ENCODE assay signal across 36 cellular contexts in genomic region chr1:174580801-174581200, GRCh38.
"Had no signal": no experiment of that assay in that cellular context is flagged by ENCODE, and none has a peak within 500 bp of the region (broad histone marks: within the 10 kb centered on the region; RNA-seq: fewer than 3 reads in every experiment).

No MANE protein-coding gene starts in this region.

- H3K36me3 ChIP-seq: ascending aorta, cardiac muscle cell, gastroesophageal sphincter, WERI-Rb-1 had no signal

- H3K27ac Mint-ChIP-seq: activated B cell treated with CpG ODN at 0.5 μM for 24 hours; activated CD4-positive, alpha-beta memory T cell treated with anti-CD3 and anti-CD28 coated beads for 36 hours; activated CD4-positive, alpha-beta T cell treated with anti-CD3 and anti-CD28 coated beads for 36 hours; activated CD4-positive, alpha-beta T cell treated with anti-CD3 and anti-CD28 coated beads, Interleukin-2, amount 10 ng/mL, durations not matched to agents 24 days and 14 days; activated CD8-positive, alpha-beta memory T cell treated with anti-CD3 and anti-CD28 coated beads, Interleukin-2, amount 10 ng/mL, durations not matched to agents 7 days and 5 days; activated CD8-positive, alpha-beta T cell treated with anti-CD3 and anti-CD28 coated beads, Interleukin-2, amount 10 ng/mL, durations not matched to agents 7 days and 5 days; activated naive CD4-positive, alpha-beta T cell treated with anti-CD3 and anti-CD28 coated beads, Interleukin-2, amount 10 ng/mL, durations not matched to agents 7 days and 5 days; activated naive CD4-positive, alpha-beta T cell treated with anti-CD3 and anti-CD28 coated beads, Interleukin-2, amount 50 U/mL, for 72 hours; activated naive CD8-positive, alpha-beta T cell treated with anti-CD3 and anti-CD28 coated beads, Interleukin-2, amount 10 ng/mL, durations not matched to agents 7 days and 5 days; activated T-cell treated with anti-CD3 and anti-CD28 coated beads, Interleukin-2, amount 50 U/mL, for 24 hours; activated T-cell treated with anti-CD3 and anti-CD28 coated beads, Interleukin-2, amount 50 U/mL, for 72 hours; dendritic cell treated with granulocyte-macrophage colony-stimulating factor and Interleukin-4, amounts not matched to agents 40 ng/mL and 50 ng/mL, for 4 days; endodermal cell; T-helper 17 cell; T-helper 2 cell treated with Interferon-gamma antibody and Interleukin-4, amounts not matched to agents 5 μg/mL and 100 μg/mL, for 36 hours had no signal

- H3K4me1 ChIP-seq: ascending aorta, body of pancreas, foreskin keratinocyte, gastroesophageal sphincter had no signal

- H3K27me3 Mint-ChIP-seq: activated B cell treated with CpG ODN at 0.5 μM for 24 hours; activated CD4-positive, alpha-beta memory T cell treated with anti-CD3 and anti-CD28 coated beads for 36 hours; activated CD4-positive, alpha-beta T cell treated with anti-CD3 and anti-CD28 coated beads for 36 hours; activated CD4-positive, alpha-beta T cell treated with anti-CD3 and anti-CD28 coated beads, Interleukin-2, amount 10 ng/mL, durations not matched to agents 24 days and 14 days; activated CD8-positive, alpha-beta memory T cell treated with anti-CD3 and anti-CD28 coated beads, Interleukin-2, amount 10 ng/mL, durations not matched to agents 7 days and 5 days; activated naive CD4-positive, alpha-beta T cell treated with anti-CD3 and anti-CD28 coated beads, Interleukin-2, amount 10 ng/mL, durations not matched to agents 7 days and 5 days; activated naive CD8-positive, alpha-beta T cell treated with anti-CD3 and anti-CD28 coated beads, Interleukin-2, amount 10 ng/mL, durations not matched to agents 7 days and 5 days; activated T-cell treated with anti-CD3 and anti-CD28 coated beads, Interleukin-2, amount 50 U/mL, for 24 hours; dendritic cell treated with granulocyte-macrophage colony-stimulating factor and Interleukin-4, amounts not matched to agents 40 ng/mL and 50 ng/mL, for 4 days; T-helper 17 cell had no signal

- H3K4me1 Mint-ChIP-seq: activated B cell treated with CpG ODN at 0.5 μM for 24 hours; activated CD4-positive, alpha-beta T cell treated with anti-CD3 and anti-CD28 coated beads for 36 hours; activated CD4-positive, alpha-beta T cell treated with anti-CD3 and anti-CD28 coated beads, Interleukin-2, amount 10 ng/mL, durations not matched to agents 24 days and 14 days; activated CD8-positive, alpha-beta memory T cell treated with anti-CD3 and anti-CD28 coated beads, Interleukin-2, amount 10 ng/mL, durations not matched to agents 7 days and 5 days; activated naive CD4-positive, alpha-beta T cell treated with anti-CD3 and anti-CD28 coated beads, Interleukin-2, amount 10 ng/mL, durations not matched to agents 7 days and 5 days; activated naive CD8-positive, alpha-beta T cell treated with anti-CD3 and anti-CD28 coated beads, Interleukin-2, amount 10 ng/mL, durations not matched to agents 7 days and 5 days; endodermal cell had no signal

- H3K4me2 ChIP-seq: hepatocyte had no signal

- H2AFZ ChIP-seq: hepatocyte had no signal

- ATAC-seq: activated CD4-positive, alpha-beta T cell treated with anti-CD3 and anti-CD28 coated beads for 36 hours; activated CD8-positive, alpha-beta memory T cell treated with anti-CD3 and anti-CD28 coated beads, Interleukin-2, amount 10 ng/mL, durations not matched to agents 7 days and 5 days; activated CD8-positive, alpha-beta T cell treated with anti-CD3 and anti-CD28 coated beads, Interleukin-2, amount 10 ng/mL, durations not matched to agents 7 days and 5 days; activated naive CD4-positive, alpha-beta T cell treated with anti-CD3 and anti-CD28 coated beads, Interleukin-2, amount 50 U/mL, for 72 hours; activated T-cell treated with anti-CD3 and anti-CD28 coated beads, Interleukin-2, amount 50 U/mL, for 72 hours; body of pancreas; esophagus mucosa; foreskin keratinocyte; gastroesophageal sphincter; heart right ventricle; T-helper 17 cell had no signal

- DNase-seq: activated B cell treated with CpG ODN at 0.5 μM for 24 hours; activated CD4-positive, alpha-beta memory T cell treated with anti-CD3 and anti-CD28 coated beads for 36 hours; activated CD4-positive, alpha-beta T cell treated with anti-CD3 and anti-CD28 coated beads for 36 hours; activated CD4-positive, alpha-beta T cell treated with anti-CD3 and anti-CD28 coated beads, Interleukin-2, amount 10 ng/mL, durations not matched to agents 24 days and 14 days; activated CD4-positive, CD25-positive, alpha-beta regulatory T cell treated with anti-CD3 and anti-CD28 coated beads, Interleukin-2, amount 50 U/mL, for 72 hours; activated CD8-positive, alpha-beta memory T cell treated with anti-CD3 and anti-CD28 coated beads, Interleukin-2, amount 10 ng/mL, durations not matched to agents 7 days and 5 days; activated CD8-positive, alpha-beta memory T cell treated with anti-CD3 and anti-CD28 coated beads, Interleukin-2, amount 50 U/mL, for 4 hours; activated CD8-positive, alpha-beta T cell treated with anti-CD3 and anti-CD28 coated beads, Interleukin-2, amount 10 ng/mL, durations not matched to agents 7 days and 5 days; activated gamma-delta T cell; activated naive CD4-positive, alpha-beta T cell; activated naive CD4-positive, alpha-beta T cell treated with anti-CD3 and anti-CD28 coated beads, Interleukin-2, amount 10 ng/mL, durations not matched to agents 7 days and 5 days; activated naive CD8-positive, alpha-beta T cell treated with anti-CD3 and anti-CD28 coated beads, Interleukin-2, amount 10 ng/mL, durations not matched to agents 7 days and 5 days; activated T-cell treated with anti-CD3 and anti-CD28 coated beads for 4 hours; activated T-cell treated with anti-CD3 and anti-CD28 coated beads, Interleukin-2, amount 50 U/mL, for 24 hours; activated T-cell treated with anti-CD3 and anti-CD28 coated beads, Interleukin-2, amount 50 U/mL, for 72 hours; body of pancreas; central memory CD4-positive, alpha-beta T cell; cerebellar nuclear complex; dorsolateral prefrontal cortex; effector memory CD4-positive, alpha-beta T cell; endodermal cell; heart right ventricle; T-helper 1 cell; T-helper 17 cell; T1000; WERI-Rb-1 had no signal

- H3K4me3 Mint-ChIP-seq: activated B cell treated with CpG ODN at 0.5 μM for 24 hours; activated CD4-positive, alpha-beta memory T cell treated with anti-CD3 and anti-CD28 coated beads for 36 hours; activated CD4-positive, alpha-beta T cell treated with anti-CD3 and anti-CD28 coated beads for 36 hours; activated CD4-positive, alpha-beta T cell treated with anti-CD3 and anti-CD28 coated beads, Interleukin-2, amount 10 ng/mL, durations not matched to agents 24 days and 14 days; activated CD8-positive, alpha-beta memory T cell treated with anti-CD3 and anti-CD28 coated beads, Interleukin-2, amount 10 ng/mL, durations not matched to agents 7 days and 5 days; activated CD8-positive, alpha-beta T cell treated with anti-CD3 and anti-CD28 coated beads, Interleukin-2, amount 10 ng/mL, durations not matched to agents 7 days and 5 days; activated naive CD4-positive, alpha-beta T cell treated with anti-CD3 and anti-CD28 coated beads, Interleukin-2, amount 10 ng/mL, durations not matched to agents 7 days and 5 days; activated naive CD8-positive, alpha-beta T cell treated with anti-CD3 and anti-CD28 coated beads, Interleukin-2, amount 10 ng/mL, durations not matched to agents 7 days and 5 days; activated T-cell treated with anti-CD3 and anti-CD28 coated beads, Interleukin-2, amount 50 U/mL, for 24 hours; activated T-cell treated with anti-CD3 and anti-CD28 coated beads, Interleukin-2, amount 50 U/mL, for 72 hours; dendritic cell treated with granulocyte-macrophage colony-stimulating factor and Interleukin-4, amounts not matched to agents 40 ng/mL and 50 ng/mL, for 4 days; endodermal cell; T-helper 17 cell; T-helper 2 cell treated with Interferon-gamma antibody and Interleukin-4, amounts not matched to agents 5 μg/mL and 100 μg/mL, for 36 hours had no signal

- H3K36me3 Mint-ChIP-seq: activated naive CD4-positive, alpha-beta T cell treated with anti-CD3 and anti-CD28 coated beads, Interleukin-2, amount 10 ng/mL, durations not matched to agents 7 days and 5 days; activated naive CD8-positive, alpha-beta T cell treated with anti-CD3 and anti-CD28 coated beads, Interleukin-2, amount 10 ng/mL, durations not matched to agents 7 days and 5 days had no signal

- H3K4me3 ChIP-seq: ascending aorta, body of pancreas, cardiac muscle cell, coronary artery, dorsolateral prefrontal cortex, gastroesophageal sphincter, heart right ventricle, hepatocyte had no signal

- H3K27ac ChIP-seq: ascending aorta, body of pancreas, cardiac muscle cell, coronary artery, dorsolateral prefrontal cortex, foreskin keratinocyte, gastroesophageal sphincter, heart right ventricle, hepatocyte, WERI-Rb-1 had no signal

- H3K27me3 ChIP-seq: ascending aorta, body of pancreas, cardiac muscle cell, dorsolateral prefrontal cortex, foreskin keratinocyte, gastroesophageal sphincter, heart right ventricle, hepatocyte had no signal

- H3K79me2 ChIP-seq: hepatocyte had no signal
